Comparison of ENCODE assay signal across 8 cellular contexts in the genomic region with DNA sequence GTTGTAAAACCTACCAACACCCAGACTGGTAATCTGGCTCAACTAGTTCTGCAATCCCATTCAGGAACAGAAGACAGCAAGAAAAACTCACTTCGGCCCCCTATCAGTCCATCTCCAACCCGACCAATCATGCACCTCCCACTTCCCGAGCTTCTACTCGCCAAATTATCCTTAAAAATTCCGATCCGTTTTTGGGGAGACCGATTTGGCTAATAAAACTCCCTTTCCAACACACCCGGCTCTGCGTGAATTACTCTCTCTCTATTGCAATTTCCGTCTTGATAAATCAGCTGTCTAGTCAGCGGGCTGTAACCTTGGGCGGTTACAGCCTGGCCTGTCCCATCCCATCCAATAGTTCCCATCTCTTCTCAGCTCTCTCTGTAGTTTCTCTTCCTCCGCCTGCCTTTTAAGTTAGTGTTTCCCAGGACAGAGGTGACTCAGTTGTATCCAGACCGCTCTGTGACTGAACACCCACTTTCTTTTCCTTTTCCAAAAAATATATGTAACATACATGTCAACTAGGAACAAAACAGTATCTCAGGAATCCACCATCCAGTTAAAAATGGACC. TPM values are rescaled to one million over a fixed set of nuclear protein-coding genes. Genes with fewer than 3 reads are reported as not detected.
DNase-seq lines count a peak whose midpoint lies in the region; ATAC-seq, FAIRE-seq and TF ChIP-seq lines count a peak whose summit lies in the region.

No MANE protein-coding gene starts in this region.

- H3K4me2 ChIP-seq in H1 (ENCODE audit: insufficient read depth in 1 of 2, low read depth in 2 of 2, low read length in 2 of 2): peak overlapping the region; percentile 79 to 99

- H3K9me3 Mint-ChIP-seq in CD14-positive monocyte: no peaks in the 10 kb centered on the region
- H3K9me3 Mint-ChIP-seq in T-cell: no peaks in the 10 kb centered on the region

- peak overlapping the region; percentile 95 for H3K27ac ChIP-seq in HL-60 (replicated peaks)
- peak overlapping the region; percentile 87 for H3K27ac ChIP-seq in H1 (ENCODE audit: low read depth, low read length)
- peak overlapping the region; percentile 96 for H3K27ac ChIP-seq in mesodermal cell (ENCODE audit: low read depth, low read length, severe bottlenecking)
- peak overlapping the region; percentile 83 for H3K27ac ChIP-seq in thymus (ENCODE audit: low read depth)

- H3K36me3 Mint-ChIP-seq in CD14-positive monocyte (peaks cover 6 to 11% of the 10 kb centered on the region in 2 donors), T-cell (peaks cover 12% of the 10 kb centered on the region)

- no peak overlapping the region for H3K14ac ChIP-seq in H1 (ENCODE audit: insufficient read length)

- TF ChIP-seq POLR2A in H1 (IDR thresholded peaks at IDR 0.05; ENCODE audit: control extremely low read depth in 1 of 2, low read depth in 2 of 2, low read length in 2 of 2): peak in 1 of 2 experiments; percentile 1; a peak in 1 of 3 replicates

- H4K5ac ChIP-seq in H1 (ENCODE audit: insufficient read length, low read depth, low read length): peak overlapping the region; percentile 27

- H3K56ac ChIP-seq in H1 (replicated peaks; ENCODE audit: insufficient read length, low read depth, low read length): no peak overlapping the region

- no peak overlapping the region for H2BK15ac ChIP-seq in H1 (ENCODE audit: low read length)

- no peaks in the 10 kb centered on the region for H3K27me3 ChIP-seq in HL-60 (ENCODE audit: insufficient read depth, poor library complexity, severe bottlenecking)
- H3K27me3 ChIP-seq in H1 (replicated peaks in 1 of 4; ENCODE audit: control insufficient read depth in 3 of 4, extremely low read depth in 1 of 4, insufficient read depth in 3 of 4, low read length in 3 of 4): no peaks in the 10 kb centered on the region
- no peaks in the 10 kb centered on the region for H3K27me3 ChIP-seq in thymus (ENCODE audit: control insufficient read depth, insufficient read depth)

- ATAC-seq in GM18861 (IDR thresholded peaks at IDR 0.05; ENCODE audit: unreplicated experiment) (peak; percentile 2), T-cell (replicated peaks in 1 of 4) (peak; percentile 9 to 14 (median 10))

- peaks cover 8 to 45% of the 10 kb centered on the region in 2 experiments; a peak in 3 of 4 replicates for H3K79me2 ChIP-seq in H1 (ENCODE audit: control insufficient read depth in 1 of 2, insufficient read depth in 2 of 2, low read length in 2 of 2)

- H3K4me1 Mint-ChIP-seq in CD14-positive monocyte (peaks cover 57% of the 10 kb centered on the region), T-cell (peaks cover 63 to 74% (median 65%) of the 10 kb centered on the region in 3 donors)

- 0 out of 2 replicates have a peak overlapping the region, but pooled peaks have one; percentile 74 for H4K8ac ChIP-seq in H1 (ENCODE audit: extremely low read depth, insufficient read depth, low read length)

- POLR2A ChIA-PET in T-cell (lab: Charles Lee) (interaction anchor here (0.6 to 1.4 kb wide), 9 partner anchors 14 to 1882 kb away, joined by 3 to 7 read pairs (median 3); partner anchors contain the start of gene MBD4 (in 1 of the 2)), H1 (lab: Charles Lee; ENCODE audit: partially characterized antibody) (interaction anchor here (0.5 to 3.5 kb wide), 21 partner anchors 11 to 368 kb away, joined by 3 to 23 read pairs (median 4); partner anchors contain the start of gene CNBP), HEK293T (lab: Yijun Ruan, JAX) (interaction anchor here (0.8 to 2.8 kb wide), 15 partner anchors 8 to 228 kb away, joined by 3 to 17 read pairs (median 4); partner anchors contain the start of gene RPN1)

- H2BK12ac ChIP-seq in H1 (ENCODE audit: low read depth, low read length): peak overlapping the region; percentile 45; the same call in 1 of the 2 replicates

- CTCF ChIA-PET in T-cell (lab: Charles Lee): interaction anchor here (0.5 to 2.6 kb wide), 16 partner anchors 10 to 282 kb away, joined by 3 to 15 read pairs (median 3); no protein-coding TSS in a partner anchor
- CTCF ChIA-PET in H1 (lab: Charles Lee; ENCODE audit: partially characterized antibody): interaction anchor here (0.7 to 5.8 kb wide), 7 partner anchors 13 to 92 kb away, joined by 3 to 42 read pairs (median 5); no protein-coding TSS in a partner anchor
- CTCF ChIA-PET in HEK293T (lab: Yijun Ruan, JAX): interaction anchor here (2.8 kb wide), 1 partner anchor 198 kb away, joined by 8 read pairs; no protein-coding TSS in a partner anchor

- H2BK120ac ChIP-seq in H1 (replicated peaks; ENCODE audit: low read depth, low read length): no peak overlapping the region

- H4K91ac ChIP-seq in H1 (replicated peaks; ENCODE audit: insufficient read length, low read length): peak overlapping the region; percentile 81

- H3K9me3 ChIP-seq in H1 (ENCODE audit: insufficient read depth in 2 of 2, low read depth in 1 of 2, low read length in 1 of 2) (no peaks in the 10 kb centered on the region), mesodermal cell (ENCODE audit: control insufficient read depth, low read length) (no peaks in the 10 kb centered on the region), thymus (ENCODE audit: control insufficient read depth) (no peaks in the 10 kb centered on the region)

- H3K27me3 Mint-ChIP-seq in CD14-positive monocyte (ENCODE audit: low read depth in 3 of 3) (peaks cover 0 to 2% (median 0%) of the 10 kb centered on the region in 3 donors), T-cell (no peaks in the 10 kb centered on the region)

- H3K36me3 ChIP-seq in H1 (ENCODE audit: control insufficient read depth in 2 of 4, insufficient read depth in 4 of 4, low read length in 3 of 4): peaks cover 0 to 4% (median 1%) of the 10 kb centered on the region in 4 experiments; a peak in 2 of 8 replicates
- peaks cover 22% of the 10 kb centered on the region for H3K36me3 ChIP-seq in mesodermal cell (ENCODE audit: control insufficient read depth, insufficient read depth, low read length)
- no peaks in the 10 kb centered on the region for H3K36me3 ChIP-seq in thymus (ENCODE audit: control insufficient read depth, insufficient read depth)

- peak overlapping the region; percentile 87 to 98 (median 90) for H3K9ac ChIP-seq in H1 (replicated peaks in 1 of 4; ENCODE audit: extremely low read depth in 1 of 4, low read depth in 3 of 4, low read length in 3 of 4)

- H3K23me2 ChIP-seq in H1 (ENCODE audit: low read depth, low read length): peaks cover 13% of the 10 kb centered on the region

- no peak overlapping the region for H2AK5ac ChIP-seq in H1 (ENCODE audit: low read depth, low read length)

- H3K4ac ChIP-seq in H1 (replicated peaks; ENCODE audit: insufficient read length, low read depth, low read length): peak overlapping the region; percentile 62

- peaks cover 0 to 3% of the 10 kb centered on the region in 2 experiments for H4K20me1 ChIP-seq in H1 (replicated peaks in 1 of 2; ENCODE audit: control insufficient read depth in 1 of 2, insufficient read depth in 2 of 2, low read length in 2 of 2)

- TF ChIP-seq CTCF in CD14-positive monocyte (IDR thresholded peaks at IDR 0.05) (no peak), HL-60 (IDR thresholded peaks at IDR 0.05; ENCODE audit: insufficient read depth, low read length) (no peak), H1 (IDR thresholded peaks at IDR 0.05; ENCODE audit: control extremely low read depth in 1 of 3, insufficient read depth in 1 of 3, low read depth in 1 of 3, low read length in 3 of 3) (no peak)

- no peak overlapping the region for H2BK20ac ChIP-seq in H1 (ENCODE audit: low read length)

- TF ChIP-seq EP300 in H1 (IDR thresholded peaks at IDR 0.05; ENCODE audit: borderline replicate concordance in 1 of 2, low read depth in 2 of 2, low read length in 2 of 2): no peak

- intact Hi-C loops in CD14-positive monocyte (cut with micrococcal nuclease): loop anchor here in 1 of 2 donors (5.0 kb wide), 1 partner anchor 261 kb away; no protein-coding TSS in a partner anchor

- H3K18ac ChIP-seq in H1 (ENCODE audit: extremely low read depth, low read length): peak overlapping the region; percentile 52; the same call in 1 of the 2 replicates

- WGBS in H1 (ENCODE audit: extremely low coverage in 1 of 2, insufficient coverage in 1 of 2, insufficient read length in 1 of 2, insufficient replicate concordance in 2 of 2, low coverage in 1 of 2, low lambda C conversion rate in 2 of 2, missing lambda C conversion rate in 1 of 2), 2 experiments: 11% methylated on average over 14 of the region's 14 CpGs; no CpG with 5 or more reads in 1 of the 2 experiments
- WGBS in mesodermal cell (ENCODE audit: insufficient coverage in 2 of 2), 2 experiments: 4 to 5% methylated on average over 14 of the region's 14 CpGs
- WGBS in thymus: 1% methylated on average over 14 of the region's 14 CpGs

- no peak for FAIRE-seq in H1 (lab: Jason Lieb, UNC)

- H3K4me1 ChIP-seq in H1 (replicated peaks in 1 of 4; ENCODE audit: control insufficient read depth in 3 of 4, insufficient read depth in 4 of 4, low read length in 3 of 4) (peaks cover 0 to 6% (median 3%) of the 10 kb centered on the region in 4 experiments; a peak in 4 of 7 replicates), mesodermal cell (ENCODE audit: control insufficient read depth, insufficient read depth, low read length, poor library complexity, severe bottlenecking) (peaks cover 16% of the 10 kb centered on the region), thymus (ENCODE audit: control insufficient read depth, insufficient read depth, low read length) (peaks cover 21% of the 10 kb centered on the region)

- H2AFZ ChIP-seq in H1 (ENCODE audit: low read length): no peak overlapping the region

- TF ChIP-seq RAD21 in H1 (IDR thresholded peaks at IDR 0.05 in 1 of 2, conservative IDR thresholded peaks at IDR 0.05 in 1 of 2; ENCODE audit: low read depth in 2 of 2, low read length in 2 of 2): no peak

- H2BK5ac ChIP-seq in H1 (ENCODE audit: low read depth, low read length): peak overlapping the region; percentile 30

- H3K4me3 Mint-ChIP-seq in CD14-positive monocyte (peak overlapping the region; percentile 87 to 92), T-cell (peak overlapping the region; percentile 71 to 90 (median 83))

- H3K4me3 ChIP-seq in HL-60 (replicated peaks; ENCODE audit: insufficient read depth, low read length) (peak overlapping the region; percentile 80), H1 (ENCODE audit: extremely low read depth in 1 of 4, insufficient read depth in 2 of 4, low read depth in 3 of 4, low read length in 4 of 4) (peak overlapping the region; percentile 74 to 85 (median 83)), mesodermal cell (ENCODE audit: extremely low read depth, insufficient read depth, low read length, poor library complexity, severe bottlenecking) (peak overlapping the region; percentile 65), thymus (ENCODE audit: low read length) (peak overlapping the region; percentile 69)

- H3K79me1 ChIP-seq in H1 (ENCODE audit: low read depth, low read length): peaks cover 16% of the 10 kb centered on the region

- DNase-seq in CD14-positive monocyte (ENCODE audit: low spot score) (no peak), HL-60 (ENCODE audit: low read depth in 1 of 2, low spot score in 1 of 2) (peak; percentile 50 to 56), T-cell (peak in 10 of 34 experiments; percentile 2 to 20 (median 6)), H1 (ENCODE audit: low read depth in 1 of 2, low spot score in 2 of 2) (no peak), HEK293T (ENCODE audit: extremely low spot score) (no peak)

- H3K27ac Mint-ChIP-seq in CD14-positive monocyte (peak overlapping the region; percentile 96 to 100 (median 97)), T-cell (peak overlapping the region; percentile 90 to 97)

- H3K23ac ChIP-seq in H1 (ENCODE audit: insufficient read length): no peak overlapping the region

RNA-seq across cellular contexts. Expression of gene ACAD9, which starts 0.8 kb away (rescaled TPM):
- polyA plus RNA-seq in CD14-positive monocyte: 10 to 100 TPM; 21.9 to 25.6 TPM
- 10 to 100 TPM; 45.1 to 91.5 (median 54.3) TPM for total RNA-seq in T-cell
- total RNA-seq in H1 (2021; fragmentation: NEBNext Ultra II Directional; extraction: Animal tissue kit (Norgen Biotek cat#: 25700)): 28.9 and 32.8 TPM in 2 replicates
- 27.5 and 35.1 TPM in 2 replicates for polyA plus RNA-seq in H1 (2011; rRNA removed)
- 33.2 TPM for polyA plus RNA-seq in H1 (2011; cell fraction: cytosol; rRNA removed)
- 74.1 TPM for polyA plus RNA-seq in H1 (2011; cell fraction: nucleus; rRNA removed)
- 17.7 to 25.6 TPM (median 24.2 TPM) in 4 replicates for polyA plus RNA-seq in H1 (2012, experiment 1 of 2)
- 11.8 TPM for polyA plus RNA-seq in H1 (2012, experiment 2 of 2)
- polyA plus RNA-seq in H1 (2013, experiment 1 of 2): 16.7 TPM
- polyA plus RNA-seq in H1 (2013, experiment 2 of 2): 17.5 TPM
- 36.4 and 37.2 TPM in 2 replicates for polyA minus RNA-seq in H1 (2011; rRNA and poly(A)+ RNA removed)
- 21.8 TPM for polyA minus RNA-seq in H1 (2011; cell fraction: cytosol; rRNA and poly(A)+ RNA removed)
- 78.1 TPM for polyA minus RNA-seq in H1 (2011; cell fraction: nucleus; rRNA and poly(A)+ RNA removed)
- polyA plus RNA-seq in mesodermal cell (2013, experiment 1 of 2): 26.3 TPM
- 25.4 TPM for polyA plus RNA-seq in mesodermal cell (2013, experiment 2 of 2)
- 25.4 TPM for polyA plus RNA-seq in thymus

Comparison
In these comparisons a context has a peak if more than half of its experiments do, and no peak if none do; other contexts are left out.
1. DNase-seq: peak in HL-60 (2 of 2); none in CD14-positive monocyte (single experiment), H1 (0 of 2) and HEK293T (single experiment).
2. Peak in every context shown above with its lines, with median percentiles within 50 percentile points of each other: H3K27ac ChIP-seq and H3K4me3 ChIP-seq.